Comparison of ENCODE assay signal across 25 cellular contexts in genomic region chr7:66070222-66070621, GRCh38. TPM values are rescaled to one million over a fixed set of nuclear protein-coding genes. Genes with fewer than 3 reads are reported as not detected.
DNase-seq lines count a peak whose midpoint lies in the region; TF ChIP-seq lines count a peak whose summit lies in the region.
"Had no signal": no experiment of that assay in that cellular context is flagged by ENCODE, and none has a peak within 500 bp of the region (broad histone marks: within the 10 kb centered on the region; RNA-seq: fewer than 3 reads in every experiment).

No MANE protein-coding gene starts in this region.

- TF ChIP-seq EP300 in SK-N-SH (IDR thresholded peaks at IDR 0.05; ENCODE audit: borderline replicate concordance in 1 of 2, low read depth in 1 of 2, low read length in 1 of 2): peak in 1 of 2 experiments; percentile 68; a peak in 1 of 4 replicates

- no peak overlapping the region for H3K4me3 ChIP-seq in SK-N-SH (ENCODE audit: low read depth in 2 of 2, low read length in 1 of 2)
- H3K4me3 ChIP-seq: GM12878, GM23338 had no signal

- no peaks in the 10 kb centered on the region for H3K79me2 ChIP-seq in SK-N-SH (ENCODE audit: insufficient read depth)

- no peak overlapping the region; the same call in 1 of the 2 replicates for H3K4me2 ChIP-seq in SK-N-SH
- H3K4me2 ChIP-seq: GM23338 had no signal

- H3K4me1 Mint-ChIP-seq in endothelial cell (ENCODE audit: unreplicated experiment): peaks cover 2% of the 10 kb centered on the region

- H3K36me3 Mint-ChIP-seq in endothelial cell (ENCODE audit: low read depth, unreplicated experiment): no peaks in the 10 kb centered on the region
- H3K36me3 Mint-ChIP-seq: CD4-positive, alpha-beta memory T cell had no signal

- DNase-seq in AG08395 (ENCODE audit: low spot score): peak; percentile 29
- peak; percentile 62 for DNase-seq in M059J (ENCODE audit: low read depth)
- DNase-seq in SK-N-SH: no peak
- no peak for DNase-seq in endothelial cell (ENCODE audit: low spot score)
- no peak for DNase-seq in activated CD4-positive, alpha-beta T cell treated with anti-CD3 and anti-CD28 coated beads for 4 hours
- no peak for DNase-seq in NOMO-1 treated with DMSO at 0.1 percent for 48 hours (lab: John Stamatoyannopoulos, UW; ENCODE audit: unreplicated experiment)
- DNase-seq in NCI-H2227 (lab: John Stamatoyannopoulos, UW; ENCODE audit: unreplicated experiment): no peak
- DNase-seq in nucleus accumbens (lab: John Stamatoyannopoulos, UW): no peak
- DNase-seq: AML-193; C1 segment of cervical spinal cord; Caco-2; CD4-positive, alpha-beta memory T cell; H9; KBM-7; NCI-H1105 treated with DMSO at 0.1 percent for 48 hours; NCI-H146; NCI-H1930; NCI-H2107; NCI-H446; NCI-H526; NCI-H82; NK-92 treated with Interleukin-12 subunit alpha and Interleukin-12 subunit beta, amount 100 ng/mL, for 24 hours; SHP77 treated with DMSO at 0.1 percent for 48 hours had no signal

- no peaks in the 10 kb centered on the region; a peak in 1 of 4 replicates for H3K4me1 ChIP-seq in SK-N-SH (ENCODE audit: control insufficient read depth in 1 of 2, insufficient read depth in 2 of 2, low read depth in 1 of 2, low read length in 1 of 2)
- H3K4me1 ChIP-seq: Caco-2 had no signal

- H3K36me3 ChIP-seq in SK-N-SH (replicated peaks in 1 of 2; ENCODE audit: control insufficient read depth in 1 of 2, insufficient read depth in 2 of 2, low read length in 1 of 2): no peaks in the 10 kb centered on the region

- peaks cover under 1% of the 10 kb centered on the region for H3K27me3 Mint-ChIP-seq in endothelial cell (ENCODE audit: unreplicated experiment)
- H3K27me3 Mint-ChIP-seq: CD4-positive, alpha-beta memory T cell had no signal

- WGBS in SK-N-SH (ENCODE audit: low lambda C conversion rate): 26% methylated on average over 1 of the region's 1 CpG

- CTCF ChIA-PET in SK-N-SH (lab: Yijun Ruan, JAX): interaction anchor here (1.6 kb wide), 1 partner anchor 14 kb away, joined by 3 read pairs; no protein-coding TSS in a partner anchor

- H3F3A ChIP-seq in SK-N-SH (replicated peaks; ENCODE audit: insufficient read depth): peaks cover 19% of the 10 kb centered on the region

- H3K9me2 ChIP-seq in SK-N-SH: no peaks in the 10 kb centered on the region

- TF ChIP-seq RAD21 in SK-N-SH (IDR thresholded peaks at IDR 0.05; ENCODE audit: low read length): no peak

- H3K27me3 ChIP-seq in SK-N-SH (ENCODE audit: insufficient read depth): no peaks in the 10 kb centered on the region

- H3K9me3 Mint-ChIP-seq in endothelial cell (ENCODE audit: unreplicated experiment): no peaks in the 10 kb centered on the region
- H3K9me3 Mint-ChIP-seq: GM23338, H9 had no signal

- H3K9ac ChIP-seq in SK-N-SH: no peak overlapping the region

- H3K27ac Mint-ChIP-seq in endothelial cell (ENCODE audit: unreplicated experiment): no peak overlapping the region
- H3K27ac Mint-ChIP-seq: CD4-positive, alpha-beta memory T cell; GM23338; H9 had no signal

- POLR2A ChIA-PET in SK-N-SH (lab: Yijun Ruan, JAX): no interaction called here

- no peaks in the 10 kb centered on the region for H4K20me1 ChIP-seq in SK-N-SH (ENCODE audit: insufficient read depth)

- H2AFZ ChIP-seq in SK-N-SH (ENCODE audit: low read depth): peak overlapping the region; percentile 2; the same call in 1 of the 2 replicates

- TF ChIP-seq CTCF in SK-N-SH (IDR thresholded peaks at IDR 0.05) (no peak), endothelial cell (IDR thresholded peaks at IDR 0.05; ENCODE audit: unreplicated experiment) (no peak)

- no peaks in the 10 kb centered on the region; the same call in 1 of the 2 replicates for H3K9me3 ChIP-seq in SK-N-SH

- H3K4me3 Mint-ChIP-seq in endothelial cell (ENCODE audit: unreplicated experiment): peak overlapping the region; percentile 57
- H3K4me3 Mint-ChIP-seq: CD4-positive, alpha-beta memory T cell; GM23338; H9 had no signal

- H3K27ac ChIP-seq in SK-N-SH (ENCODE audit: low read depth in 2 of 2, low read length in 1 of 2): peak overlapping the region in 1 of 2 experiments; percentile 24; a peak in 1 of 4 replicates

TF ChIP-seq in SK-N-SH, 30 proteins besides CTCF, POLR2A, EP300 and RAD21:
- peak; percentile 72; the same call in 1 of the 2 replicates for TF ChIP-seq FOXM1 (IDR thresholded peaks at IDR 0.05; ENCODE audit: low read depth)
- 0 out of 2 replicates have a peak, but pooled peaks have one; percentile 31 for TF ChIP-seq MAX (IDR thresholded peaks at IDR 0.05; ENCODE audit: low read depth)
- TF ChIP-seq PBX3 (IDR thresholded peaks at IDR 0.05): peak; percentile 54
- TF ChIP-seq TCF12 (IDR thresholded peaks at IDR 0.05): peak; percentile 91
- TF ChIP-seq USF2 (IDR thresholded peaks at IDR 0.05; ENCODE audit: borderline replicate concordance, low read depth, low read length): no peak
- peak; percentile 95 for TF ChIP-seq NFIC (IDR thresholded peaks at IDR 0.05; ENCODE audit: borderline replicate concordance)
- no peak for TF ChIP-seq MXI1 (IDR thresholded peaks at IDR 0.05; ENCODE audit: low read depth, low read length)
- TF ChIP-seq FOSL2 (IDR thresholded peaks at IDR 0.05; ENCODE audit: borderline replicate concordance, low read depth): peak; percentile 59; the same call in 1 of the 2 replicates
- TF ChIP-seq POLR2AphosphoS5 (IDR thresholded peaks at IDR 0.05; ENCODE audit: low read depth, low read length): peak; percentile 65; the same call in 1 of the 2 replicates
- TF ChIP-seq TEAD4 (IDR thresholded peaks at IDR 0.05; ENCODE audit: borderline replicate concordance, insufficient read depth): peak; percentile 74; the same call in 1 of the 2 replicates
- TF ChIP-seq FOXJ3 (CRISPR knock-in tag; IDR thresholded peaks at IDR 0.05): no peak

RNA-seq across cellular contexts. Expression of gene ASL, which starts 5.4 kb away (rescaled TPM):
- total RNA-seq in M059J (2014; rRNA removed; shearing (Covaris generic)): 39.1 and 39.9 TPM in 2 replicates
- polyA plus RNA-seq in SK-N-SH (2012; rRNA removed): 138 and 141 TPM in 2 replicates
- polyA plus RNA-seq in SK-N-SH (2012; cell fraction: cytosol; rRNA removed): 54.1 and 76.3 TPM in 2 replicates
- 426 and 428 TPM in 2 replicates for polyA plus RNA-seq in SK-N-SH (2012; cell fraction: nucleus; rRNA removed)
- 48.3 TPM for total RNA-seq in endothelial cell (ENCODE audit: unreplicated experiment)

RNA-seq across cellular contexts. Expression of gene CRCP, which starts 44.4 kb away (rescaled TPM):
- 50.0 and 59.0 TPM in 2 replicates for total RNA-seq in M059J (2014; rRNA removed; shearing (Covaris generic))
- polyA plus RNA-seq in SK-N-SH (2012; rRNA removed): 34.0 and 34.1 TPM in 2 replicates
- 33.3 and 35.7 TPM in 2 replicates for polyA plus RNA-seq in SK-N-SH (2012; cell fraction: cytosol; rRNA removed)
- 40.7 and 57.5 TPM in 2 replicates for polyA plus RNA-seq in SK-N-SH (2012; cell fraction: nucleus; rRNA removed)
- 19.2 TPM for total RNA-seq in endothelial cell (ENCODE audit: unreplicated experiment)

Comparison
In these comparisons a context has a peak if more than half of its experiments do, and no peak if none do; other contexts are left out.
1. DNase-seq: peak in AG08395 (single experiment) and M059J (single experiment); none in SK-N-SH (single experiment), endothelial cell (single experiment), activated CD4-positive, alpha-beta T cell treated with anti-CD3 and anti-CD28 coated beads for 4 hours (0 of 2), NOMO-1 treated with DMSO at 0.1 percent for 48 hours (single experiment), NCI-H2227 (single experiment) and nucleus accumbens (0 of 56).